24 cellular contexts compared by ENCODE assay signal in genomic region chr16:69114346-69114975, GRCh38. TPM values are rescaled to one million over a fixed set of nuclear protein-coding genes. Genes with fewer than 3 reads are reported as not detected.
DNase-seq lines count a peak whose midpoint lies in the region; ATAC-seq and TF ChIP-seq lines count a peak whose summit lies in the region.
"Had no signal": no experiment of that assay in that cellular context is flagged by ENCODE, and none has a peak within 500 bp of the region (broad histone marks: within the 10 kb centered on the region; RNA-seq: fewer than 3 reads in every experiment).

No MANE protein-coding gene starts in this region.

- H3K27me3 Mint-ChIP-seq in endodermal cell (ENCODE audit: insufficient read depth) (peaks cover 8% of the 10 kb centered on the region), natural killer cell (ENCODE audit: low read depth in 2 of 2) (no peaks in the 10 kb centered on the region)
- H3K27me3 Mint-ChIP-seq: CD4-positive, alpha-beta memory T cell had no signal

- no peaks in the 10 kb centered on the region for H3K27me3 ChIP-seq in endodermal cell (ENCODE audit: control insufficient read depth, insufficient read depth, low read length, poor library complexity, severe bottlenecking)

- H3K9ac ChIP-seq in endodermal cell (ENCODE audit: extremely low read depth, low read length, poor library complexity, severe bottlenecking), result no peak overlapping the region
- H3K9ac ChIP-seq: BLaER1 treated with 17β-estradiol and CSF1 and Interleukin-3, amounts not matched to agents 10 nM and 100 nM had no signal

- peaks cover 5% of the 10 kb centered on the region for H3K4me1 ChIP-seq in endodermal cell (ENCODE audit: control insufficient read depth, insufficient read depth, low read length)
- H3K4me1 ChIP-seq: A549 had no signal

- H3K27ac Mint-ChIP-seq in endodermal cell (no peak overlapping the region), natural killer cell (no peak overlapping the region)
- H3K27ac Mint-ChIP-seq: CD4-positive, alpha-beta memory T cell had no signal

- H3K4me1 Mint-ChIP-seq in endodermal cell (peaks cover 12% of the 10 kb centered on the region), natural killer cell (peaks cover 0 to 10% of the 10 kb centered on the region in 2 donors)

- H3K9me3 ChIP-seq in endodermal cell (ENCODE audit: control insufficient read depth, low read length), result no peaks in the 10 kb centered on the region
- H3K9me3 ChIP-seq: A549; BLaER1 treated with 17β-estradiol and CSF1 and Interleukin-3, amounts not matched to agents 10 nM and 100 nM had no signal

- H3K4me3 ChIP-seq in endodermal cell (ENCODE audit: low read length), result no peak overlapping the region
- H3K4me3 ChIP-seq: A549; BLaER1 treated with 17β-estradiol and CSF1 and Interleukin-3, amounts not matched to agents 10 nM and 100 nM; K562; PC-9 had no signal

- intact Hi-C loops in sciatic nerve (cut with DNase I) (no loop called here), natural killer cell (cut with micrococcal nuclease) (no loop called here)

- in situ Hi-C loops in Caki2 (cut with HindIII; ENCODE audit: low pct_unique_long_range_greater_than_20kb, low sequenced_read_pairs), result no loop called here

- TF ChIP-seq CTCF in endodermal cell (conservative IDR thresholded peaks at IDR 0.05), result no peak
- TF ChIP-seq CTCF in natural killer cell (IDR thresholded peaks at IDR 0.05), result no peak

- no peak for ATAC-seq in sciatic nerve
- ATAC-seq in natural killer cell, result no peak
- ATAC-seq: A549, HepG2, K562 had no signal

- no peak overlapping the region for H3K27ac ChIP-seq in endodermal cell (ENCODE audit: low read depth, low read length)
- H3K27ac ChIP-seq: A549, PC-9 had no signal

- DNase-seq in Caki2 (ENCODE audit: low read depth), result peak; percentile 34
- peak; percentile 45 for DNase-seq in MV-4-11 (lab: John Stamatoyannopoulos, UW)
- peak; percentile 44 for DNase-seq in endodermal cell
- DNase-seq in sciatic nerve (ENCODE audit: low spot score), result peak; percentile 40
- DNase-seq in natural killer cell, result no peak
- no peak for DNase-seq in T-helper 2 cell
- no peak for DNase-seq in GM19240 (ENCODE audit: insufficient read length, low spot score)
- DNase-seq: AML-193; CD4-positive, alpha-beta memory T cell; COR-L47; DMS 273 treated with DMSO at 0.1 percent for 48 hours; DMS79 treated with DMSO at 0.1 percent for 48 hours; GF-D8; Kasumi-1; NCI-H2029; NCI-H446 treated with DMSO at 0.1 percent for 48 hours; NCI-H526; PC-9; SHP77 treated with DMSO at 0.1 percent for 48 hours had no signal

- WGBS in endodermal cell (ENCODE audit: insufficient coverage in 1 of 2, insufficient read length in 1 of 2), 2 experiments, result 94 to 98% methylated on average over 24 to 25 of the region's 25 CpGs

- H3K9me3 Mint-ChIP-seq in endodermal cell, result no peaks in the 10 kb centered on the region
- H3K9me3 Mint-ChIP-seq in natural killer cell, result no peaks in the 10 kb centered on the region
- H3K9me3 Mint-ChIP-seq: CD4-positive, alpha-beta memory T cell had no signal

- peaks cover 39% of the 10 kb centered on the region for H3K36me3 ChIP-seq in endodermal cell (ENCODE audit: control insufficient read depth, insufficient read depth, low read length)

- peaks cover 48% of the 10 kb centered on the region for H3K36me3 Mint-ChIP-seq in endodermal cell (ENCODE audit: low read depth)
- no peaks in the 10 kb centered on the region for H3K36me3 Mint-ChIP-seq in natural killer cell

- H3K4me3 Mint-ChIP-seq in endodermal cell (no peak overlapping the region), natural killer cell (no peak overlapping the region)

RNA-seq across cellular contexts. Expression of gene HAS3, which starts 9.0 kb away (rescaled TPM):
- total RNA-seq in Caki2 (2014; rRNA removed; shearing (Covaris generic); ENCODE audit: low replicate concordance), result 21.1 and 35.9 TPM in 2 replicates
- total RNA-seq in endodermal cell, result 1 to 10 TPM; 1.8 to 4.1 TPM
- 3.2 TPM for polyA plus RNA-seq in endodermal cell (2013, experiment 1 of 2)
- 2.4 TPM for polyA plus RNA-seq in endodermal cell (2013, experiment 2 of 2)
- 2.7 TPM for total RNA-seq in sciatic nerve
- total RNA-seq in natural killer cell, result 1 to 10 TPM; 1.8 to 2.5 (median 2.3) TPM
- total RNA-seq: HT-29 had no signal

RNA-seq across cellular contexts. Expression of gene CHTF8, which starts 17.9 kb away (rescaled TPM):
- 191 and 253 TPM in 2 replicates for total RNA-seq in Caki2 (2014; rRNA removed; shearing (Covaris generic); ENCODE audit: low replicate concordance)
- total RNA-seq in endodermal cell (100 to 1,000 TPM; 105 to 142 TPM), sciatic nerve (65.1 TPM), natural killer cell (10 to 100 TPM; 45.7 to 76.5 (median 74.2) TPM)
- 122 TPM for polyA plus RNA-seq in endodermal cell (2013, experiment 1 of 2)
- polyA plus RNA-seq in endodermal cell (2013, experiment 2 of 2), result 111 TPM

RNA-seq across cellular contexts. Expression of gene UTP4, which starts 18.0 kb away (rescaled TPM):
- total RNA-seq in Caki2 (2014; rRNA removed; shearing (Covaris generic); ENCODE audit: low replicate concordance), result 56.1 and 97.9 TPM in 2 replicates
- 10 to 100 TPM; 44.1 to 45.3 TPM for total RNA-seq in endodermal cell
- 43.1 TPM for polyA plus RNA-seq in endodermal cell (2013, experiment 1 of 2)
- 37.3 TPM for polyA plus RNA-seq in endodermal cell (2013, experiment 2 of 2)
- 40.1 TPM for total RNA-seq in sciatic nerve
- total RNA-seq in natural killer cell, result 10 to 100 TPM; 23.2 to 42.6 (median 36.3) TPM

Comparison
In these comparisons a context has a peak if more than half of its experiments do, and no peak if none do; other contexts are left out.
1. DNase-seq: peak in Caki2 (single experiment), MV-4-11 (single experiment), endodermal cell (single experiment) and sciatic nerve (single experiment); none in natural killer cell (single experiment), T-helper 2 cell (0 of 5) and GM19240 (single experiment).